ENCODE assay signal across 11 cellular contexts in the genomic region with DNA sequence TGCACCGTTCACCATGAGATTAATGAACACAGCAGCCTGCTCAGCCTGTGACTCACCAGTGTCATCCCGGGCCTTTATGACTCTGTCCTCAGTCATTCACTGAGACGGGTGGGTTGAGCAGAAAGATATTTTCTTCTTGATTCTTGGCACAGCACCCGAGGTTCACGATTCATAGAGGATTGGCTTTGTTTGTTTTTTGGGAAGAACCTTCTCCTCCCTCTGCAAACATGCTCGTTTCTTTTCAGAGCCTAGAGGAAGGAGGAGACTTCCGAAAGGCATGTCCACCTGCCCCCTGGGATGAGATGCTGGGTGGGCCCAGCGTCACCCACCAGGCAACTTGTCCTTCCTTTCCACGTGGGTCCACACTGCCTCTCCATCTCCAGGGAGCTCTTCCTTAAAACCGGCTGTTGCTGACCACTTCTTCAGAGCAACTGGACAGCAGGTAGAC.
DNase-seq lines count a peak whose midpoint lies in the region; ATAC-seq, FAIRE-seq and TF ChIP-seq lines count a peak whose summit lies in the region.
"Had no signal": no experiment of that assay in that cellular context is flagged by ENCODE, and none has a peak within 500 bp of the region (broad histone marks: within the 10 kb centered on the region; RNA-seq: fewer than 3 reads in every experiment).

No MANE protein-coding gene starts in this region.

- peak; percentile 67 to 77 for ATAC-seq in A549

- H3K4me3 Mint-ChIP-seq in activated CD4-positive, alpha-beta memory T cell treated with anti-CD3 and anti-CD28 coated beads, Interleukin-2, amount 10 ng/mL, durations not matched to agents 7 days and 5 days = no peak overlapping the region
- H3K4me3 Mint-ChIP-seq: CD4-positive, CD25-positive, alpha-beta regulatory T cell; neural crest cell had no signal

- H3K36me3 ChIP-seq in mucosa of rectum (ENCODE audit: control insufficient read depth in 2 of 2, insufficient read depth in 2 of 2, low read length in 2 of 2) = no peaks in the 10 kb centered on the region

- POLR2A ChIA-PET in A549 (lab: Yijun Ruan, JAX) = interaction anchor here (1.0 to 4.4 kb wide), 10 partner anchors 9 to 795 kb away, joined by 3 to 92 read pairs (median 5); no protein-coding TSS in a partner anchor
- POLR2A ChIA-PET in activated CD4-positive, alpha-beta memory T cell treated with anti-CD3 and anti-CD28 coated beads, Interleukin-2, amount 10 ng/mL, durations not matched to agents 7 days and 5 days (lab: Charles Lee) = no interaction called here

- H3K9me3 ChIP-seq in A549 = 0 out of 3 replicates have a peak, but pooled peaks cover 3% of the 10 kb centered on the region
- H3K9me3 ChIP-seq in mucosa of rectum (ENCODE audit: control insufficient read depth in 2 of 2, low read length in 2 of 2) = no peaks in the 10 kb centered on the region

- H3K4me1 ChIP-seq in A549 (peaks cover 77% of the 10 kb centered on the region), mucosa of rectum (ENCODE audit: control insufficient read depth in 2 of 2, insufficient read depth in 2 of 2, low read length in 2 of 2) (peaks cover 31 to 50% of the 10 kb centered on the region in 2 donors)

- CTCF ChIA-PET in A549 (lab: Yijun Ruan, JAX) = interaction anchor here (0.8 to 5.2 kb wide), 8 partner anchors 9 to 240 kb away, joined by 3 to 23 read pairs (median 4); no protein-coding TSS in a partner anchor
- CTCF ChIA-PET in activated CD4-positive, alpha-beta memory T cell treated with anti-CD3 and anti-CD28 coated beads, Interleukin-2, amount 10 ng/mL, durations not matched to agents 7 days and 5 days (lab: Charles Lee) = no interaction called here

- H3K4me3 ChIP-seq in A549 (peak overlapping the region; percentile 21), mucosa of rectum (ENCODE audit: low read length in 2 of 2) (peak overlapping the region; percentile 5 to 13)

- no peaks in the 10 kb centered on the region for H3K4me1 Mint-ChIP-seq in activated CD4-positive, alpha-beta memory T cell treated with anti-CD3 and anti-CD28 coated beads, Interleukin-2, amount 10 ng/mL, durations not matched to agents 7 days and 5 days

- FAIRE-seq in A549 (lab: Jason Lieb, UNC) (peak; percentile 99), endometrium (lab: Jason Lieb, UNC) (peak; percentile 73), GM12891 (lab: Jason Lieb, UNC) (no peak)

- H3K27me3 Mint-ChIP-seq in activated CD4-positive, alpha-beta memory T cell treated with anti-CD3 and anti-CD28 coated beads, Interleukin-2, amount 10 ng/mL, durations not matched to agents 7 days and 5 days = no peaks in the 10 kb centered on the region

- peak; percentile 97 to 99 for DNase-seq in A549 (ENCODE audit: low read depth in 1 of 2, low spot score in 1 of 2)
- peak; percentile 96 for DNase-seq in LoVo (ENCODE audit: low spot score)
- DNase-seq in activated CD4-positive, alpha-beta memory T cell treated with anti-CD3 and anti-CD28 coated beads, Interleukin-2, amount 10 ng/mL, durations not matched to agents 7 days and 5 days = no peak
- no peak for DNase-seq in activated CD4-positive, alpha-beta T cell treated with anti-CD3 and anti-CD28 coated beads, Interleukin-2, amount 50 U/mL, for 4 hours
- no peak for DNase-seq in CD1c-positive myeloid dendritic cell (ENCODE audit: extremely low spot score)
- DNase-seq in GM12891 (ENCODE audit: insufficient read length, low spot score) = no peak
- DNase-seq: CD4-positive, CD25-positive, alpha-beta regulatory T cell; KBM-7 had no signal

- no peak overlapping the region for H3K27ac Mint-ChIP-seq in activated CD4-positive, alpha-beta memory T cell treated with anti-CD3 and anti-CD28 coated beads, Interleukin-2, amount 10 ng/mL, durations not matched to agents 7 days and 5 days
- H3K27ac Mint-ChIP-seq: CD4-positive, CD25-positive, alpha-beta regulatory T cell had no signal

- TF ChIP-seq CTCF in A549 (IDR thresholded peaks at IDR 0.05) = no peak

- no peak overlapping the region for H3K9ac ChIP-seq in mucosa of rectum (ENCODE audit: low read depth in 1 of 2, low read length in 2 of 2)

- H3K36me3 Mint-ChIP-seq in activated CD4-positive, alpha-beta memory T cell treated with anti-CD3 and anti-CD28 coated beads, Interleukin-2, amount 10 ng/mL, durations not matched to agents 7 days and 5 days (ENCODE audit: low read depth) = no peaks in the 10 kb centered on the region
- H3K36me3 Mint-ChIP-seq: CD4-positive, CD25-positive, alpha-beta regulatory T cell had no signal

- H3K27me3 ChIP-seq in mucosa of rectum (ENCODE audit: control insufficient read depth in 2 of 2, insufficient read depth in 2 of 2, low read length in 2 of 2) = peaks cover 13 to 16% of the 10 kb centered on the region in 2 donors

- TF ChIP-seq EP300 in A549 (IDR thresholded peaks at IDR 0.05) = peak; percentile 98

- H3K27ac ChIP-seq in A549 (peak overlapping the region; percentile 97 to 98), mucosa of rectum (ENCODE audit: low read depth in 2 of 2, low read length in 2 of 2) (no peak overlapping the region)

- 1% methylated on average over 10 of the region's 10 CpGs for WGBS in A549 (ENCODE audit: missing lambda C conversion rate)

- peak overlapping the region; percentile 89 for H3K4me2 ChIP-seq in A549

- TF ChIP-seq POLR2A in A549 (IDR thresholded peaks at IDR 0.05; ENCODE audit: low read length) = no peak
- no peak for TF ChIP-seq POLR2A in GM12891 (IDR thresholded peaks at IDR 0.05; ENCODE audit: low read depth, low read length)

- H3K9me3 Mint-ChIP-seq in activated CD4-positive, alpha-beta memory T cell treated with anti-CD3 and anti-CD28 coated beads, Interleukin-2, amount 10 ng/mL, durations not matched to agents 7 days and 5 days = no peaks in the 10 kb centered on the region
- H3K9me3 Mint-ChIP-seq: neural crest cell had no signal

- peak in 1 of 2 experiments; percentile 51; a peak in 3 of 5 replicates for TF ChIP-seq RAD21 in A549 (conservative IDR thresholded peaks at IDR 0.05 in 1 of 2, IDR thresholded peaks at IDR 0.05 in 1 of 2)

TF ChIP-seq in A549, 52 proteins besides CTCF, POLR2A, EP300 and RAD21 (continues in another document):
- TF ChIP-seq NFE2L2 (conservative IDR thresholded peaks at IDR 0.05; ENCODE audit: low read length) (0 out of 2 replicates have a peak, but pooled peaks have one; percentile 2), USF2 (IDR thresholded peaks at IDR 0.05) (0 out of 2 replicates have a peak, but pooled peaks have one; percentile 27), SREBF2 (IDR thresholded peaks at IDR 0.05) (no peak), CBX8 (IDR thresholded peaks at IDR 0.05) (no peak), HOXB5 (CRISPR knock-in tag; IDR thresholded peaks at IDR 0.05) (0 out of 2 replicates have a peak, but pooled peaks have one; percentile 1), ZNF302 (CRISPR knock-in tag; IDR thresholded peaks at IDR 0.05) (no peak), JUN (IDR thresholded peaks at IDR 0.05) (peak; percentile 90 to 92; a peak in 4 of 5 replicates), RFX5 (IDR thresholded peaks at IDR 0.05) (no peak)
- TF ChIP-seq, protein P1, sequence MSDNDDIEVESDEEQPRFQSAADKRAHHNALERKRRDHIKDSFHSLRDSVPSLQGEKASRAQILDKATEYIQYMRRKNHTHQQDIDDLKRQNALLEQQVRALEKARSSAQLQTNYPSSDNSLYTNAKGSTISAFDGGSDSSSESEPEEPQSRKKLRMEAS (IDR thresholded peaks at IDR 0.05) = peak; percentile 93
- TF ChIP-seq, protein P2, sequence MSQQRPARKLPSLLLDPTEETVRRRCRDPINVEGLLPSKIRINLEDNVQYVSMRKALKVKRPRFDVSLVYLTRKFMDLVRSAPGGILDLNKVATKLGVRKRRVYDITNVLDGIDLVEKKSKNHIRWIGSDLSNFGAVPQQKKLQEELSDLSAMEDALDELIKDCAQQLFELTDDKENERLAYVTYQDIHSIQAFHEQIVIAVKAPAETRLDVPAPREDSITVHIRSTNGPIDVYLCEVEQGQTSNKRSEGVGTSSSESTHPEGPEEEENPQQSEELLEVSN (IDR thresholded peaks at IDR 0.05; ENCODE audit: borderline replicate concordance, low read depth) = no peak

TF ChIP-seq in GM12891, 5 proteins besides CTCF, POLR2A, EP300 and RAD21:
- TF ChIP-seq PAX5 (IDR thresholded peaks at IDR 0.05; ENCODE audit: insufficient read depth, low read length, severe bottlenecking) (no peak), POLR2AphosphoS5 (IDR thresholded peaks at IDR 0.05; ENCODE audit: low read depth, low read length) (no peak), SPI1 (IDR thresholded peaks at IDR 0.05; ENCODE audit: low read depth, low read length) (no peak)

Comparison
In these comparisons a context has a peak if more than half of its experiments do, and no peak if none do; other contexts are left out.
1. DNase-seq: peak in A549 (2 of 2) and LoVo (single experiment); none in activated CD4-positive, alpha-beta memory T cell treated with anti-CD3 and anti-CD28 coated beads, Interleukin-2, amount 10 ng/mL, durations not matched to agents 7 days and 5 days (single experiment), activated CD4-positive, alpha-beta T cell treated with anti-CD3 and anti-CD28 coated beads, Interleukin-2, amount 50 U/mL, for 4 hours (0 of 2), CD1c-positive myeloid dendritic cell (single experiment) and GM12891 (single experiment).
2. H3K27ac ChIP-seq: peak in A549 (2 of 2); none in mucosa of rectum (0 of 2).